Comparison of ENCODE assay signal across 39 cellular contexts in the genomic region with DNA sequence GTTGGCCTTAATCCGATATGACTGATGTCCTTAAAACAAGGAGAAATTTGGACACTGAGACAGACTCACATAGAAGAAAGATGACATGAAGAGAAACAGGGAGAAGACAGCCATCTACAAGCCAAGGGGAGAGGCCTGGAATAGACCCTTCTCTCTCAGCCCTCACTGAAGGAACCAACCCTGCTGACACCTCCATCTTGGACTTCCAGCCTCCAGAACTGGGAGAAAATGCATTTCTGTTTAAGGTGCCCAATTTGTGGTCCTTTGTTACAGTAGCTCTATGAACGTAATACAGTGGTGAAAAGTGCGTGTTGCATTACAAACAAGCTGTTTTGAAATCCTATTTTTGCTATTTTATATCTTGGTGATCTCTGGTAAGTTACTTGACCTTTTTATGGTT.
"Had no signal": no experiment of that assay in that cellular context is flagged by ENCODE, and none has a peak within 500 bp of the region (broad histone marks: within the 10 kb centered on the region; RNA-seq: fewer than 3 reads in every experiment).

No MANE protein-coding gene starts in this region.

- H3K27me3 ChIP-seq: adrenal gland, body of pancreas, brain microvascular endothelial cell, breast epithelium, cardiac muscle cell had no signal

- DNase-seq: activated B cell treated with CpG ODN at 0.5 μM for 24 hours; activated CD4-positive, alpha-beta memory T cell treated with anti-CD3 and anti-CD28 coated beads for 36 hours; activated CD4-positive, alpha-beta T cell treated with anti-CD3 and anti-CD28 coated beads for 4 hours; activated CD4-positive, alpha-beta T cell treated with anti-CD3 and anti-CD28 coated beads, Interleukin-2, amount 10 ng/mL, durations not matched to agents 24 days and 14 days; activated CD4-positive, alpha-beta T cell treated with anti-CD3 and anti-CD28 coated beads, Interleukin-2, amount 50 U/mL, for 1 hour; activated CD4-positive, alpha-beta T cell treated with anti-CD3 and anti-CD28 coated beads, Interleukin-2, amount 50 U/mL, for 4 hours; activated CD4-positive, CD25-positive, alpha-beta regulatory T cell treated with anti-CD3 and anti-CD28 coated beads, Interleukin-2, amount 50 U/mL, for 72 hours; activated CD8-positive, alpha-beta memory T cell treated with anti-CD3 and anti-CD28 coated beads, Interleukin-2, amount 50 U/mL, for 4 hours; activated CD8-positive, alpha-beta T cell treated with anti-CD3 and anti-CD28 coated beads for 36 hours; activated effector memory CD4-positive, alpha-beta T cell treated with anti-CD3 and anti-CD28 coated beads, Interleukin-2, amount 50 U/mL, for 16 hours; activated gamma-delta T cell treated with Interleukin-2 at 50 U/mL for 16 hours; activated naive CD4-positive, alpha-beta T cell; activated naive CD4-positive, alpha-beta T cell treated with anti-CD3 and anti-CD28 coated beads for 36 hours; activated naive CD4-positive, alpha-beta T cell treated with anti-CD3 and anti-CD28 coated beads, Interleukin-2, amount 50 U/mL, for 16 hours; activated naive CD8-positive, alpha-beta T cell treated with anti-CD3 and anti-CD28 coated beads for 36 hours; activated T-cell treated with anti-CD3 and anti-CD28 coated beads for 4 hours; activated T-cell treated with anti-CD3 and anti-CD28 coated beads, Interleukin-2, amount 50 U/mL, for 1 hour; activated T-cell treated with anti-CD3 and anti-CD28 coated beads, Interleukin-2, amount 50 U/mL, for 4 hours; activated T-cell treated with anti-CD3 and anti-CD28 coated beads, Interleukin-2, amount 50 U/mL, for 72 hours; adrenal gland; amniotic stem cell; aorta; body of pancreas; brain microvascular endothelial cell; caudate nucleus; cerebellar nuclear complex; T-helper 1 cell; T-helper 9 cell had no signal

- H3K4me3 ChIP-seq: adrenal gland, body of pancreas, breast epithelium, cardiac muscle cell had no signal

- H3K27ac ChIP-seq: adrenal gland, body of pancreas, brain microvascular endothelial cell, breast epithelium, cardiac muscle cell, VCaP had no signal

- H3K4me1 Mint-ChIP-seq: activated B cell treated with CpG ODN at 0.5 μM for 24 hours; activated CD4-positive, alpha-beta T cell treated with anti-CD3 and anti-CD28 coated beads, Interleukin-2, amount 10 ng/mL, durations not matched to agents 24 days and 14 days; activated naive CD8-positive, alpha-beta T cell treated with anti-CD3 and anti-CD28 coated beads for 36 hours; central memory CD8-positive, alpha-beta T cell had no signal

- H3K36me3 ChIP-seq: breast epithelium, cardiac muscle cell had no signal

- ATAC-seq: activated CD8-positive, alpha-beta T cell treated with anti-CD3 and anti-CD28 coated beads for 36 hours; activated naive CD4-positive, alpha-beta T cell treated with anti-CD3 and anti-CD28 coated beads, Interleukin-2, amount 50 U/mL, for 72 hours; activated T-cell treated with anti-CD3 and anti-CD28 coated beads, Interleukin-2, amount 50 U/mL, for 4 hours; activated T-cell treated with anti-CD3 and anti-CD28 coated beads, Interleukin-2, amount 50 U/mL, for 72 hours; activated T-helper 17 cell treated with anti-CD3 and anti-CD28 coated beads, Interleukin-2, amount 50 U/mL, for 72 hours; body of pancreas had no signal

- FAIRE-seq: astrocyte, TTC549 had no signal

- H3K9me3 ChIP-seq: adrenal gland, body of pancreas had no signal

- H3K4me3 Mint-ChIP-seq: activated B cell treated with CpG ODN at 0.5 μM for 24 hours; activated CD4-positive, alpha-beta memory T cell treated with anti-CD3 and anti-CD28 coated beads for 36 hours; activated CD4-positive, alpha-beta T cell treated with anti-CD3 and anti-CD28 coated beads, Interleukin-2, amount 10 ng/mL, durations not matched to agents 24 days and 14 days; activated CD8-positive, alpha-beta T cell treated with anti-CD3 and anti-CD28 coated beads for 36 hours; activated naive CD4-positive, alpha-beta T cell treated with anti-CD3 and anti-CD28 coated beads for 36 hours; activated naive CD8-positive, alpha-beta T cell treated with anti-CD3 and anti-CD28 coated beads for 36 hours; activated T-cell treated with anti-CD3 and anti-CD28 coated beads, Interleukin-2, amount 50 U/mL, for 4 hours; activated T-cell treated with anti-CD3 and anti-CD28 coated beads, Interleukin-2, amount 50 U/mL, for 72 hours; activated T-helper 1 cell treated with anti-CD3 and anti-CD28 coated beads, Interleukin-12 subunit alpha, Interleukin-12 subunit beta, Interleukin-2, Interleukin-4 antibody, amounts not matched to agents 30 ng/mL and 10 ng/mL and 1 ng/mL, durations not matched to agents 14 hours and 24 hours and 36 hours; activated T-helper 17 cell treated with anti-CD3 and anti-CD28 coated beads, Interleukin-2, amount 50 U/mL, for 72 hours; central memory CD8-positive, alpha-beta T cell; T-helper 1 cell treated with Interleukin-12 subunit alpha and Interleukin-12 subunit beta and Interleukin-4 antibody, amounts not matched to agents 30 μg/mL and 1 μg/mL, for 36 hours; T-helper 2 cell treated with Interferon-gamma antibody and Interleukin-4, amounts not matched to agents 5 μg/mL and 100 μg/mL, for 36 hours had no signal

- H3K27ac Mint-ChIP-seq: activated B cell treated with CpG ODN at 0.5 μM for 24 hours; activated CD4-positive, alpha-beta memory T cell treated with anti-CD3 and anti-CD28 coated beads for 36 hours; activated CD4-positive, alpha-beta T cell treated with anti-CD3 and anti-CD28 coated beads, Interleukin-2, amount 10 ng/mL, durations not matched to agents 24 days and 14 days; activated CD8-positive, alpha-beta T cell treated with anti-CD3 and anti-CD28 coated beads for 36 hours; activated naive CD4-positive, alpha-beta T cell treated with anti-CD3 and anti-CD28 coated beads for 36 hours; activated naive CD8-positive, alpha-beta T cell treated with anti-CD3 and anti-CD28 coated beads for 36 hours; activated T-cell treated with anti-CD3 and anti-CD28 coated beads, Interleukin-2, amount 50 U/mL, for 72 hours; activated T-helper 1 cell treated with anti-CD3 and anti-CD28 coated beads, Interleukin-12 subunit alpha, Interleukin-12 subunit beta, Interleukin-2, Interleukin-4 antibody, amounts not matched to agents 30 ng/mL and 10 ng/mL and 1 ng/mL, durations not matched to agents 14 hours and 24 hours and 36 hours; activated T-helper 17 cell treated with anti-CD3 and anti-CD28 coated beads, Interleukin-2, amount 50 U/mL, for 72 hours; T-helper 1 cell treated with Interleukin-12 subunit alpha and Interleukin-12 subunit beta and Interleukin-4 antibody, amounts not matched to agents 30 μg/mL and 1 μg/mL, for 36 hours; T-helper 2 cell treated with Interferon-gamma antibody and Interleukin-4, amounts not matched to agents 5 μg/mL and 100 μg/mL, for 36 hours had no signal

- H3K4me1 ChIP-seq: adrenal gland, body of pancreas, breast epithelium had no signal
